In the genomic region with DNA sequence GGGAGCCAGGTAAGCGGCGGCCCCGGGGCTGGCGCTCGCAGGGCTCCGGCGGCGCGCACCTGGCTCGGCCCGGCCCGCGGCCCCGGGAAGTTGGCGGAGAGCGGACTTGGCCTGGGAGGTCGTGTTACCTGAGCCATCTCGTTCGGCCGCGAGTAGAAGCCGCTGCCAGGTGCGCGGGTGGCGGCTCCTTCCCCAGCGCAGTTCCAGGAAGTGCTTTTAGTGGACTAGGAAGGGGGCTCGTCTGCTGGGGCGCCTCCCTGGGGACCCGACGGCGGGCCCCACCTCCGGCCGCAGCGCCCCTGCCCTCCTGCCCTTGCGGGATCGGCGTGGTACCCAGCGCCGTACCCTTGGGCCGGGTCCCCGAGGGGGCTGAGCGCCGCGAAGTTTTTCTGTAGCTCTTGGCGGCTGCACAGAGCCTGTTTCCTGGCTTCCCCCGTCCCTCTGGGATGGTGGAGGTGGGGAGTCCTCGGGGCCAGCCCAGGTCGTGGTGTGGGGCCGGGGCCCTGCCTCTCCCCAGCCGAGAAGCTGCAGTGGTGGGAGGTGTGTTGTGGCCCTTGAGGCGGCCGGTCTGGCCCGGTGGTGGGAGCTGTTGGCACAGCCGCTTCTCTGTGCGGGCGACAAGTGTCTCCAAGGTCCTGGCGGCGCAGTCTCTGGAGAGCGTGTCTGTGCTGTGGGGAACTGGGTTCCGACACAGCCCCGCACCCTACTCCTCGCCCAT, we compare ENCODE assay signal across 8 cellular contexts.
DNase-seq lines count a peak whose midpoint lies in the region; ATAC-seq, FAIRE-seq and TF ChIP-seq lines count a peak whose summit lies in the region.

No MANE protein-coding gene starts in this region.

- H4K20me1 ChIP-seq in Loucy (ENCODE audit: insufficient read depth, low read length, poor library complexity, severe bottlenecking) (peaks cover 16% of the 10 kb centered on the region), astrocyte (ENCODE audit: insufficient read depth, low read length) (peaks cover 3% of the 10 kb centered on the region)

- H3K27ac ChIP-seq in astrocyte (ENCODE audit: low read depth, low read length): no peak overlapping the region
- H3K27ac ChIP-seq in suprapubic skin: peak overlapping the region; percentile 79

- H3K79me2 ChIP-seq in Loucy (ENCODE audit: insufficient read depth, low read length) (peaks cover 27% of the 10 kb centered on the region; the same call in 1 of the 2 replicates), astrocyte (ENCODE audit: insufficient read depth, low read length) (no peaks in the 10 kb centered on the region)

- no peaks in the 10 kb centered on the region for H3K27me3 ChIP-seq in Caco-2 (replicated peaks; ENCODE audit: control insufficient read depth, insufficient read depth, low read length)
- H3K27me3 ChIP-seq in Loucy (ENCODE audit: insufficient read depth, low read length, poor library complexity, severe bottlenecking): no peaks in the 10 kb centered on the region
- peaks cover 50% of the 10 kb centered on the region for H3K27me3 ChIP-seq in astrocyte (ENCODE audit: insufficient read depth, low read length)
- H3K27me3 ChIP-seq in suprapubic skin: peaks cover 6% of the 10 kb centered on the region

- BruUV-seq in Caco-2 (replicated peaks; lab: Mats Ljungman, UMichigan): no TSS peak

- no peak for TF ChIP-seq CTCF in Caco-2 (IDR thresholded peaks at IDR 0.05; ENCODE audit: insufficient read depth in 1 of 2, low read depth in 1 of 2, low read length in 1 of 2, severe bottlenecking in 1 of 2, unreplicated experiment in 1 of 2)
- no peak for TF ChIP-seq CTCF in Loucy (conservative IDR thresholded peaks at IDR 0.05; ENCODE audit: low read length)
- TF ChIP-seq CTCF in astrocyte (IDR thresholded peaks at IDR 0.05; ENCODE audit: insufficient read depth, low read depth, low read length): no peak
- no peak for TF ChIP-seq CTCF in suprapubic skin (IDR thresholded peaks at IDR 0.05)

- DNase-seq in Caco-2 (peak in 1 of 2 experiments; percentile 52), astrocyte (ENCODE audit: low read depth) (no peak), left colon (peak in 1 of 2 donors; percentile 70), suprapubic skin (ENCODE audit: low spot score in 2 of 2) (no peak), GM19240 (ENCODE audit: insufficient read length, low spot score) (no peak), NCI-H446 (lab: John Stamatoyannopoulos, UW) (no peak)

- H3K4me3 ChIP-seq in Caco-2 (ENCODE audit: low read depth, low read length) (peak overlapping the region; percentile 84), Loucy (ENCODE audit: low read length, poor library complexity, severe bottlenecking) (peak overlapping the region; percentile 80), astrocyte (ENCODE audit: insufficient read depth, low read depth, low read length) (peak overlapping the region; percentile 37), suprapubic skin (peak overlapping the region; percentile 55)

- intact Hi-C loops in Caco-2 (cut with micrococcal nuclease; ENCODE audit: unreplicated experiment) (loop anchor here (2.0 to 5.0 kb wide), 2 partner anchors 28 to 51 kb away; no protein-coding TSS in a partner anchor), left colon (cut with DNase I, micrococcal nuclease) (no loop called here)

- H3K27ac Mint-ChIP-seq in Caco-2 (ENCODE audit: unreplicated experiment) (peak overlapping the region; percentile 95), astrocyte (ENCODE audit: unreplicated experiment) (no peak overlapping the region)

- H3K9me2 ChIP-seq in Loucy (replicated peaks; ENCODE audit: low read depth, low read length): no peaks in the 10 kb centered on the region

- H3K9me3 Mint-ChIP-seq in Caco-2 (ENCODE audit: unreplicated experiment): no peaks in the 10 kb centered on the region
- H3K9me3 Mint-ChIP-seq in astrocyte (ENCODE audit: unreplicated experiment): peaks cover 2% of the 10 kb centered on the region

- peak; percentile 8 for ATAC-seq in GM21576 (IDR thresholded peaks at IDR 0.05; ENCODE audit: unreplicated experiment)
- peak; percentile 25 for ATAC-seq in left colon

- 14% methylated on average over 9 of the region's 62 CpGs for WGBS in suprapubic skin

- CTCF ChIA-PET in Caco-2 (lab: Charles Lee): interaction anchor here (0.5 to 1.9 kb wide), 9 partner anchors 9 to 387 kb away, joined by 3 to 22 read pairs (median 6); no protein-coding TSS in a partner anchor

- 0 out of 2 replicates have a peak, but pooled peaks cover 1% of the 10 kb centered on the region for H3K36me3 ChIP-seq in Caco-2 (ENCODE audit: control insufficient read depth, insufficient read depth, low read length)
- H3K36me3 ChIP-seq in Loucy (ENCODE audit: insufficient read depth, low read length): no peaks in the 10 kb centered on the region
- no peaks in the 10 kb centered on the region for H3K36me3 ChIP-seq in astrocyte (ENCODE audit: insufficient read depth, low read length)
- no peaks in the 10 kb centered on the region for H3K36me3 ChIP-seq in suprapubic skin

- peak overlapping the region; percentile 82 for H3K4me2 ChIP-seq in Loucy (ENCODE audit: low read depth, low read length, poor library complexity, severe bottlenecking)
- H3K4me2 ChIP-seq in astrocyte (ENCODE audit: low read length): peak overlapping the region; percentile 80

- H3K9ac ChIP-seq in Loucy (ENCODE audit: low read depth, low read length, poor library complexity, severe bottlenecking) (peak overlapping the region; percentile 65), astrocyte (ENCODE audit: low read length) (no peak overlapping the region)

- H2AFZ ChIP-seq in Loucy (ENCODE audit: low read length): peak overlapping the region; percentile 63; the same call in 1 of the 2 replicates
- H2AFZ ChIP-seq in astrocyte (ENCODE audit: low read depth, low read length): no peak overlapping the region

- FAIRE-seq in astrocyte (lab: Jason Lieb, UNC): no peak

- H3K9me3 ChIP-seq in Caco-2: no peaks in the 10 kb centered on the region
- no peaks in the 10 kb centered on the region for H3K9me3 ChIP-seq in Loucy (ENCODE audit: insufficient read depth, low read depth, low read length)
- no peaks in the 10 kb centered on the region for H3K9me3 ChIP-seq in astrocyte (ENCODE audit: insufficient read depth, low read depth, low read length)
- H3K9me3 ChIP-seq in suprapubic skin: no peaks in the 10 kb centered on the region

- peaks cover 40% of the 10 kb centered on the region for H3K4me1 ChIP-seq in Caco-2
- H3K4me1 ChIP-seq in Loucy (ENCODE audit: insufficient read depth, low read length, poor library complexity, severe bottlenecking): peaks cover 51% of the 10 kb centered on the region
- peaks cover 6% of the 10 kb centered on the region for H3K4me1 ChIP-seq in astrocyte (ENCODE audit: insufficient read depth, low read length)
- H3K4me1 ChIP-seq in suprapubic skin: peaks cover 60% of the 10 kb centered on the region

- no peak for TF ChIP-seq POLR2A in suprapubic skin (IDR thresholded peaks at IDR 0.05)

- H3K4me1 Mint-ChIP-seq in Caco-2 (ENCODE audit: low read depth, unreplicated experiment): peaks cover 46% of the 10 kb centered on the region
- H3K4me1 Mint-ChIP-seq in astrocyte (ENCODE audit: low read depth, unreplicated experiment): peaks cover 9% of the 10 kb centered on the region

- H3K36me3 Mint-ChIP-seq in Caco-2 (ENCODE audit: insufficient read depth, unreplicated experiment) (peaks cover 14% of the 10 kb centered on the region), astrocyte (ENCODE audit: low read depth, unreplicated experiment) (no peaks in the 10 kb centered on the region)

- H3K4me3 Mint-ChIP-seq in Caco-2 (ENCODE audit: unreplicated experiment): peak overlapping the region; percentile 86
- H3K4me3 Mint-ChIP-seq in astrocyte (ENCODE audit: unreplicated experiment): peak overlapping the region; percentile 79

- H3F3A ChIP-seq in Loucy (ENCODE audit: low read depth): 0 out of 2 replicates have a peak, but pooled peaks cover 3% of the 10 kb centered on the region

- POLR2A ChIA-PET in Caco-2 (lab: Charles Lee): interaction anchor here (0.5 to 1.8 kb wide), 13 partner anchors 8 to 394 kb away, joined by 3 to 24 read pairs (median 5); partner anchors contain the start of gene NF1

- H3K27me3 Mint-ChIP-seq in Caco-2 (ENCODE audit: insufficient read depth, unreplicated experiment): no peaks in the 10 kb centered on the region
- H3K27me3 Mint-ChIP-seq in astrocyte (ENCODE audit: low read depth, unreplicated experiment): peaks cover 71% of the 10 kb centered on the region

- no peak for TF ChIP-seq EP300 in suprapubic skin (IDR thresholded peaks at IDR 0.05)
